31 cellular contexts compared by ENCODE assay signal in the genomic region with DNA sequence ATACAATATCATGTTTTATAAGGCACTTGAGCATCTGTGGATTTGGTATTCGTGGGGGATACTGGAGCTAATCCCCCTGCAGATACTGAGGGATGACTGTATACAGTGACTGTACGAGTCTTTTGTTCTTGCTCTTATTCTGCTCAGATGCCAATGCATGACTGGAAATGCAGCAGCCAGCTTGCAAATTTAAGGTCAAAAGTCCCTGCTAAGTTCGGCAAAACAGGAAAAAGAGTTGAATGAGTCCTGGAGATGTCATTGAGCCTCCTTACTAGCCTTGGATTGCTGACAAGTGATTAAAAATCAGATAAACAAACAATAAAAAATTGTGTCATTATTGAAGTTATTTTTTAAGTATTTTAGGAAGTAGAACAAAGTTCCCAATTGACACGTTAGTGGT.
"Had no signal": no experiment of that assay in that cellular context is flagged by ENCODE, and none has a peak within 500 bp of the region (broad histone marks: within the 10 kb centered on the region; RNA-seq: fewer than 3 reads in every experiment).

No MANE protein-coding gene starts in this region.

- H3K36me3 ChIP-seq: ascending aorta, cardiac muscle cell had no signal

- H3K4me1 ChIP-seq: ascending aorta had no signal

- H3K4me3 ChIP-seq: ascending aorta, cardiac muscle cell had no signal

- FAIRE-seq: bronchial epithelial cell, TTC549 had no signal

- H3K9me3 ChIP-seq: ascending aorta had no signal

- ATAC-seq: activated CD4-positive, alpha-beta T cell treated with anti-CD3 and anti-CD28 coated beads for 36 hours; activated CD8-positive, alpha-beta memory T cell treated with anti-CD3 and anti-CD28 coated beads, Interleukin-2, amount 10 ng/mL, durations not matched to agents 7 days and 5 days; activated CD8-positive, alpha-beta T cell treated with anti-CD3 and anti-CD28 coated beads, Interleukin-2, amount 10 ng/mL, durations not matched to agents 7 days and 5 days; activated naive CD8-positive, alpha-beta T cell treated with anti-CD3 and anti-CD28 coated beads, Interleukin-2, amount 50 U/mL, for 24 hours had no signal

- H3K27ac ChIP-seq: ascending aorta, cardiac muscle cell, VCaP had no signal

- DNase-seq: activated B cell treated with CpG ODN at 0.5 μM for 24 hours; activated CD4-positive, alpha-beta memory T cell treated with anti-CD3 and anti-CD28 coated beads, Interleukin-2, amount 10 ng/mL, durations not matched to agents 7 days and 5 days; activated CD4-positive, alpha-beta T cell treated with anti-CD3 and anti-CD28 coated beads for 36 hours; activated CD4-positive, alpha-beta T cell treated with anti-CD3 and anti-CD28 coated beads for 48 hours; activated CD4-positive, alpha-beta T cell treated with anti-CD3 and anti-CD28 coated beads, Interleukin-2, amount 10 ng/mL, durations not matched to agents 7 days and 5 days; activated CD4-positive, alpha-beta T cell treated with anti-CD3 and anti-CD28 coated beads, Interleukin-2, amount 50 U/mL, for 48 hours; activated CD4-positive, CD25-positive, alpha-beta regulatory T cell treated with anti-CD3 and anti-CD28 coated beads, Interleukin-2, amount 50 U/mL, for 72 hours; activated CD8-positive, alpha-beta memory T cell treated with anti-CD3 and anti-CD28 coated beads for 24 hours; activated CD8-positive, alpha-beta memory T cell treated with anti-CD3 and anti-CD28 coated beads, Interleukin-2, amount 10 ng/mL, durations not matched to agents 7 days and 5 days; activated CD8-positive, alpha-beta memory T cell treated with anti-CD3 and anti-CD28 coated beads, Interleukin-2, amount 50 U/mL, for 48 hours; activated CD8-positive, alpha-beta T cell treated with anti-CD3 and anti-CD28 coated beads, Interleukin-2, amount 10 ng/mL, durations not matched to agents 7 days and 5 days; activated effector memory CD4-positive, alpha-beta T cell treated with Interleukin-2 at 50 U/mL for 16 hours; activated gamma-delta T cell; activated naive CD4-positive, alpha-beta T cell treated with anti-CD3 and anti-CD28 coated beads, Interleukin-2, amount 10 ng/mL, durations not matched to agents 7 days and 5 days; activated naive CD4-positive, alpha-beta T cell treated with Interleukin-2 at 50 U/mL for 16 hours; activated naive CD8-positive, alpha-beta T cell treated with anti-CD3 and anti-CD28 coated beads, Interleukin-2, amount 10 ng/mL, durations not matched to agents 7 days and 5 days; activated naive CD8-positive, alpha-beta T cell treated with anti-CD3 and anti-CD28 coated beads, Interleukin-2, amount 50 U/mL, for 24 hours; activated T-cell treated with anti-CD3 and anti-CD28 coated beads, Interleukin-2, amount 50 U/mL, for 24 hours; activated T-cell treated with anti-CD3 and anti-CD28 coated beads, Interleukin-2, amount 50 U/mL, for 48 hours; amygdala; anterior cingulate cortex; caudate nucleus; SW 1271; T-helper 1 cell; T-helper 2 cell; T-helper 9 cell had no signal

- H3K27me3 ChIP-seq: ascending aorta, cardiac muscle cell had no signal
